ENCODE assay signal across 18 cellular contexts in genomic region chr2:235619544-235619943, GRCh38.
A peak's percentile ranks its signal among the peaks of the same experiment; 100 is the strongest.
DNase-seq lines count a peak whose midpoint lies in the region; TF ChIP-seq lines count a peak whose summit lies in the region.
"Had no signal": no experiment of that assay in that cellular context is flagged by ENCODE, and none has a peak within 500 bp of the region (broad histone marks: within the 10 kb centered on the region; RNA-seq: fewer than 3 reads in every experiment).

No MANE protein-coding gene starts in this region.

- no peak overlapping the region for H3K9ac ChIP-seq in BLaER1 treated with 17β-estradiol and CSF1 and Interleukin-3, amounts not matched to agents 10 nM and 100 nM

- H3K9me3 ChIP-seq in BLaER1 treated with 17β-estradiol and CSF1 and Interleukin-3, amounts not matched to agents 10 nM and 100 nM (replicated peaks in 1 of 11) = peaks cover 0 to 6% (median 0%) of the 10 kb centered on the region in 11 experiments; a peak in 6 of 22 replicates
- no peaks in the 10 kb centered on the region for H3K9me3 ChIP-seq in esophagus squamous epithelium
- H3K9me3 ChIP-seq: Peyer's patch had no signal

- no peak for TF ChIP-seq CTCF in dorsolateral prefrontal cortex (IDR thresholded peaks at IDR 0.05 in 54 of 56, conservative IDR thresholded peaks at IDR 0.05 in 2 of 56; ENCODE audit: low read depth in 1 of 56, partially characterized antibody in 56 of 56)
- no peak for TF ChIP-seq CTCF in esophagus squamous epithelium (IDR thresholded peaks at IDR 0.05)

- DNase-seq in NCI-H345 (lab: John Stamatoyannopoulos, UW) = peak; percentile 50
- DNase-seq in dorsolateral prefrontal cortex = no peak
- peak; percentile 31 for DNase-seq in superior temporal gyrus (ENCODE audit: extremely low spot score)
- DNase-seq in HT-29 (ENCODE audit: low spot score) = no peak
- DNase-seq in stimulated activated CD4-positive, alpha-beta T cell treated with anti-CD3 and anti-CD28 coated beads, Interleukin-4, amount 100 ng/mL, for 24 hours = no peak
- no peak for DNase-seq in esophagus squamous epithelium (lab: John Stamatoyannopoulos, UW)
- DNase-seq: CD4-positive, CD25-positive, alpha-beta regulatory T cell; DMS153; DND-41; NCI-H1048; NCI-H1694; NCI-H2029 treated with DMSO at 0.1 percent for 48 hours; NCI-H526 treated with DMSO at 0.1 percent for 48 hours; Peyer's patch; SIG-M5 had no signal

- peak overlapping the region in 8 of 11 experiments; percentile 8 to 58 (median 40); a peak in 13 of 22 replicates for H3K4me2 ChIP-seq in BLaER1 treated with 17β-estradiol and CSF1 and Interleukin-3, amounts not matched to agents 10 nM and 100 nM

- H4K20me1 ChIP-seq in BLaER1 treated with 17β-estradiol and CSF1 and Interleukin-3, amounts not matched to agents 10 nM and 100 nM = peaks cover 6 to 48% (median 22%) of the 10 kb centered on the region in 11 experiments; a peak in 14 of 22 replicates

- H3K36me3 ChIP-seq in BLaER1 treated with 17β-estradiol and CSF1 and Interleukin-3, amounts not matched to agents 10 nM and 100 nM = no peaks in the 10 kb centered on the region
- no peaks in the 10 kb centered on the region for H3K36me3 ChIP-seq in esophagus squamous epithelium
- H3K36me3 ChIP-seq: Peyer's patch had no signal

- no peak overlapping the region for H3K4me3 ChIP-seq in BLaER1 treated with 17β-estradiol and CSF1 and Interleukin-3, amounts not matched to agents 10 nM and 100 nM
- H3K4me3 ChIP-seq in dorsolateral prefrontal cortex = no peak overlapping the region
- H3K4me3 ChIP-seq in esophagus squamous epithelium = no peak overlapping the region
- H3K4me3 ChIP-seq: Peyer's patch, SK-N-MC had no signal

- no peak overlapping the region for H3K27ac ChIP-seq in BLaER1 treated with 17β-estradiol and CSF1 and Interleukin-3, amounts not matched to agents 10 nM and 100 nM
- peak overlapping the region; percentile 4 to 99 (median 80) for H3K27ac ChIP-seq in dorsolateral prefrontal cortex
- no peak overlapping the region for H3K27ac ChIP-seq in esophagus squamous epithelium
- H3K27ac ChIP-seq: HL-60, Peyer's patch, SK-N-MC had no signal

- intact Hi-C loops in dorsolateral prefrontal cortex (cut with DNase I) (no loop called here), esophagus squamous epithelium (cut with DNase I) (no loop called here)

- TF ChIP-seq POLR2A in esophagus squamous epithelium (IDR thresholded peaks at IDR 0.05) = no peak

- WGBS in esophagus squamous epithelium, 2 donors = 92 to 100% methylated on average over 1 to 6 of the region's 6 CpGs

- no peaks in the 10 kb centered on the region for H3K27me3 ChIP-seq in BLaER1 treated with 17β-estradiol and CSF1 and Interleukin-3, amounts not matched to agents 10 nM and 100 nM
- H3K27me3 ChIP-seq in dorsolateral prefrontal cortex (no peaks in the 10 kb centered on the region), esophagus squamous epithelium (no peaks in the 10 kb centered on the region)
- H3K27me3 ChIP-seq: Peyer's patch had no signal

- H3K4me1 ChIP-seq in BLaER1 treated with 17β-estradiol and CSF1 and Interleukin-3, amounts not matched to agents 10 nM and 100 nM = peaks cover 24 to 51% (median 45%) of the 10 kb centered on the region in 10 experiments
- H3K4me1 ChIP-seq in esophagus squamous epithelium = peaks cover 0 to 34% (median 6%) of the 10 kb centered on the region in 3 donors

Comparison
In these comparisons a context has a peak if more than half of its experiments do, and no peak if none do; other contexts are left out.
1. H3K27ac ChIP-seq: peak in dorsolateral prefrontal cortex (59 of 59); none in BLaER1 treated with 17β-estradiol and CSF1 and Interleukin-3, amounts not matched to agents 10 nM and 100 nM (0 of 11) and esophagus squamous epithelium (0 of 4).
2. DNase-seq: peak in NCI-H345 (single experiment) and superior temporal gyrus (single experiment); none in dorsolateral prefrontal cortex (0 of 10), HT-29 (single experiment), stimulated activated CD4-positive, alpha-beta T cell treated with anti-CD3 and anti-CD28 coated beads, Interleukin-4, amount 100 ng/mL, for 24 hours (single experiment) and esophagus squamous epithelium (single experiment).